Comparison of ENCODE assay signal across 8 cellular contexts in the genomic region with DNA sequence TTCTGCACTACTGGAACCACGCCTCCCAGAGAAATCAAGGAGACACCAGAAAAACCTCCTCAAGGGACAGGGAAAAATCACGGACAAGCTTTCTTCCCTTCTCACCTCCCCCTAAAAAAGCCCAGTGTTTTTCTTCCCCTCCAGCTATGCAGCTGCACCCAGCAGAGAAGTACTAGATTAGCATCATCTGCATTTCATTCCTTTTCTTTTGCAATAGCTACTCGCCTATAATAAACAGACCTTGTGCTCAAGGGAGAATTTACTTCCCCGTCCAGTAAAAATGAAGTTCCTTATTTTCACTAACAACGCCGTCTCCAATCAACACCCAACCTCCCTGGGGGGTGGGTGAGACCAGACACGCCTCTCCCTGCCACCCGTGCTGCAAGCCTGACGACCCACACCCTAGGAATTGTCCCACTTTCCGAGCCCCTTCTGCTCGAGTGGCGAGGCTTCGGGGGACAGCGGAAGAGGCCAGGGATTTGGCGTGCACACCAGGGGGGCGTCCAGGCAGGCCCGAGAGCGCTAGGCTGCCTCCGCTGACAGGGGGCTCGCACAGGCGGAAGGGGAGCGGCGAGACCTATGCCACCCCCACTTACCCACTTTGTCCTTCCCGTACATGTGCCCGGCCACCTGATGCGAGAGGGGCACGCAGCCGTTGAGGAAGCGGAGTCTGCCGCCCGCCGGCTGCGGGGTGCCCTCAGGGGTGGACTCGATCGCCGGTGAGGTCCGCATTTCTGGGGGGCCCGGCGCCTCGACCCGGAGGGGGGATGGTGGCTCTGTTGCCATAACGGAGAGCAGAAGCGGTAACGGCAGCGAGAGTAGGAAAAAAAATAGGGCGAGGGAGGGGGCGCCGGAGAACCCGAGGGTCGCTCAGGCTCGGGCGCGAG. TPM values are rescaled to one million over a fixed set of nuclear protein-coding genes. Genes with fewer than 3 reads are reported as not detected.
DNase-seq lines count a peak whose midpoint lies in the region; ATAC-seq and TF ChIP-seq lines count a peak whose summit lies in the region.

No MANE protein-coding gene starts in this region.

- peak overlapping the region; percentile 97 for H3K4me3 Mint-ChIP-seq in activated B cell treated with CpG ODN at 0.5 μM for 24 hours

- peak overlapping the region; percentile 71 for H3K27ac ChIP-seq in layer of hippocampus (ENCODE audit: low read depth, low read length)

- CTCF ChIA-PET in activated B cell treated with CpG ODN at 0.5 μM for 24 hours (lab: Charles Lee) = interaction anchor here (0.9 kb wide), 1 partner anchor 89 kb away, joined by 4 read pairs; no protein-coding TSS in a partner anchor

- ATAC-seq in GM21528 (IDR thresholded peaks at IDR 0.05; ENCODE audit: low FRiP score, unreplicated experiment) (peak; percentile 10), activated B cell treated with CpG ODN at 0.5 μM for 24 hours (ENCODE audit: low read depth) (peak; percentile 12), HG03457 (IDR thresholded peaks at IDR 0.05; ENCODE audit: unreplicated experiment) (no peak)

- no peaks in the 10 kb centered on the region for H3K27me3 Mint-ChIP-seq in activated B cell treated with CpG ODN at 0.5 μM for 24 hours

- TF ChIP-seq CTCF in activated B cell treated with CpG ODN at 0.5 μM for 24 hours (IDR thresholded peaks at IDR 0.05) = no peak

- peaks cover 60% of the 10 kb centered on the region for H3K4me1 Mint-ChIP-seq in activated B cell treated with CpG ODN at 0.5 μM for 24 hours

- peaks cover 12% of the 10 kb centered on the region for H3K36me3 Mint-ChIP-seq in activated B cell treated with CpG ODN at 0.5 μM for 24 hours (ENCODE audit: low read depth)

- H3K27me3 ChIP-seq in layer of hippocampus (ENCODE audit: control insufficient read depth, insufficient read depth, low read length) = no peaks in the 10 kb centered on the region

- DNase-seq in COLO668 (lab: John Stamatoyannopoulos, UW; ENCODE audit: unreplicated experiment) (peak; percentile 40), LoVo (ENCODE audit: low spot score) (peak; percentile 57), activated B cell treated with CpG ODN at 0.5 μM for 24 hours (peak; percentile 63), dedifferentiated amniotic fluid mesenchymal stem cell (ENCODE audit: extremely low spot score) (peak; percentile 53)
- DNase-seq in stimulated activated CD4-positive, alpha-beta T cell treated with anti-CD3 and anti-CD28 coated beads, Interleukin-1b, Interleukin-23, amount 100 ng/mL, for 4 hours (ENCODE audit: low read depth in 2 of 2) = peak; percentile 8 to 20

- H3K27ac Mint-ChIP-seq in activated B cell treated with CpG ODN at 0.5 μM for 24 hours = peak overlapping the region; percentile 96

- H3K9me3 Mint-ChIP-seq in activated B cell treated with CpG ODN at 0.5 μM for 24 hours = no peaks in the 10 kb centered on the region

- intact Hi-C loops in activated B cell treated with CpG ODN at 0.5 μM for 24 hours (cut with micrococcal nuclease) = loop anchor here (1.0 to 5.0 kb wide), 4 partner anchors 24 to 1640 kb away; a partner anchor contains a TSS

- POLR2A ChIA-PET in activated B cell treated with CpG ODN at 0.5 μM for 24 hours (lab: Charles Lee) = interaction anchor here (1.0 to 4.1 kb wide), 3 partner anchors 23 to 118 kb away, joined by 3 to 43 read pairs (median 6); a partner anchor contains a TSS

RNA-seq across cellular contexts. Expression of a gene that starts 0.6 kb away (rescaled TPM):
- 6.7 and 7.6 TPM in 2 replicates for total RNA-seq in activated B cell treated with CpG ODN at 0.5 μM for 24 hours

RNA-seq across cellular contexts. Expression of a gene that starts 1.9 kb away (rescaled TPM):
- 16.7 and 23.8 TPM in 2 replicates for total RNA-seq in activated B cell treated with CpG ODN at 0.5 μM for 24 hours
